In the genomic region with DNA sequence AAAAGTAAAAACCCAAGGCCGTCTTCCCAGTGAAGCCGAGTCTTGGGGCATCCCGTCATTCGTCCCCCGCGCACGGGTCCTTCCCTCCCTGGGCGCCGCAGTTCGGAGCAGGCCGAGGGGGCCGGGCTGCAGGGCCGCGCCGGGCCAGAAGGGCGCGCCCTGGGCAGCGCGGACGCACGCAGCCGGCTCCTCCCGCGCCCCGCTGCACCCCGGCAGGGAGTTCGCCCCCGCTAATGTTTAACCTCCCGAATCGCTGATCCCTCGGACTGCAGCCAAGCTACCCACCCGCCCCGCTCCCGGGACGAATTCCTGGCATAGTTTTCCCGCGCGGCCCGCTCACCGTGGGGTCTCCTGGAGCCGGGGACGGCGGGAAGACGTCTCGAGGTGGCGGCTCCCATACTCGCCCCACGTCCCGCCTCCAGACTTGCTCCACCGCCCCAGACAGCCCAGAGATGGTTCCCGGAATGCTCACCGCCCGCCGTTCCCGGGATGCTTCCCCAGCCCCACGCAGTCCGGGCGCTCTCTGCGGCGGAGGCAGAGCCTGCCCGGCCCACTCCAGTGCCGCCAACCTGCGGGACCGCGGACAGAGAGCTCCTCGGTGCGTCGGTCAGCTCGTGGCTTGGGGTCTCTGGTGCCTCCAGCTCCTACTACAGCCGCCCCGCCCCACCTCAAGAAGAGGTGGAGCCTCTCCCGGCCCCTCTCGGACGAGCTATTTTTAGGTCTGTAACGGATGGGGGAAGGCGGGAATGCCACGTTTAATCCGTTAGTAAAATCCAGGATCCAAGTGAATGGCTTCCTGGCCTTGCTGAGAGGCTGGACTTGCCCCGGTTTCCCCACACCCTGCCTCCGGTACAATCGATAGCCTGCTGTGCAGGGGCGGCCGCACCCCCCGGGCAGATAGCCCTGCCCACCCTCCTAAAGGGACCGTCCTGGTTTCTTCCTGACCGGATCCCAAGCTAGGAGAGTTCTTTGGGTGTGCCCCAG, we compare ENCODE assay signal across 1 cellular context.
A peak's percentile ranks its signal among the peaks of the same experiment; 100 is the strongest.
TF ChIP-seq lines count a peak whose summit lies in the region.

A gene with protein sequence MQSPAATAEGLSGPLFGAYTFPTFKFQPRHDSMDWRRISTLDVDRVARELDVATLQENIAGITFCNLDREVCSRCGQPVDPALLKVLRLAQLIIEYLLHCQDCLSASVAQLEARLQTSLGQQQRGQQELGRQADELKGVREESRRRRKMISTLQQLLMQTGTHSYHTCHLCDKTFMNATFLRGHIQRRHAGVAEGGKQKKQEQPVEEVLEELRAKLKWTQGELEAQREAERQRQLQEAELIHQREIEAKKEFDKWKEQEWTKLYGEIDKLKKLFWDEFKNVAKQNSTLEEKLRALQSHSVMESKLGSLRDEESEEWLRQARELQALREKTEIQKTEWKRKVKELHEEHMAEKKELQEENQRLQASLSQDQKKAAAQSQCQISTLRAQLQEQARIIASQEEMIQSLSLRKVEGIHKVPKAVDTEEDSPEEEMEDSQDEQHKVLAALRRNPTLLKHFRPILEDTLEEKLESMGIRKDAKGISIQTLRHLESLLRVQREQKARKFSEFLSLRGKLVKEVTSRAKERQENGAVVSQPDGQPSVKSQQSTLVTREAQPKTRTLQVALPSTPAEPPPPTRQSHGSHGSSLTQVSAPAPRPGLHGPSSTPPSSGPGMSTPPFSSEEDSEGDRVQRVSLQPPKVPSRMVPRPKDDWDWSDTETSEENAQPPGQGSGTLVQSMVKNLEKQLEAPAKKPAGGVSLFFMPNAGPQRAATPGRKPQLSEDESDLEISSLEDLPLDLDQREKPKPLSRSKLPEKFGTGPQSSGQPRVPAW (minus strand): TSS at position 621 of the 984 bp plus-strand sequence. CDS start 11,637 bp downstream, outside the sequence.

TF ChIP-seq in IMR-90, 13 proteins besides CTCF, POLR2A, EP300 and RAD21:
- TF ChIP-seq FOS (IDR thresholded peaks at IDR 0.05; ENCODE audit: low read depth, low read length) (no peak), RCOR1 (IDR thresholded peaks at IDR 0.05; ENCODE audit: insufficient replicate concordance, low read length) (peak; percentile 41), MAZ (IDR thresholded peaks at IDR 0.05; ENCODE audit: borderline replicate concordance, low read depth, low read length) (peak; percentile 34; the same call in 1 of the 2 replicates), USF2 (IDR thresholded peaks at IDR 0.05; ENCODE audit: low read depth, low read length) (no peak), SMC3 (IDR thresholded peaks at IDR 0.05; ENCODE audit: low read depth, low read length) (no peak; the same call in 1 of the 2 replicates), CHD1 (IDR thresholded peaks at IDR 0.05; ENCODE audit: low read depth, low read length) (no peak), MXI1 (IDR thresholded peaks at IDR 0.05; ENCODE audit: borderline replicate concordance, low read depth, low read length) (peak; percentile 35; the same call in 1 of the 2 replicates), NFE2L2 (IDR thresholded peaks at IDR 0.05; ENCODE audit: low read depth, low read length) (no peak), MAFK (IDR thresholded peaks at IDR 0.05; ENCODE audit: low read depth, low read length) (no peak), CEBPB (IDR thresholded peaks at IDR 0.05; ENCODE audit: low read depth, low read length) (no peak), RFX5 (IDR thresholded peaks at IDR 0.05; ENCODE audit: low read depth, low read length) (no peak), ELK1 (IDR thresholded peaks at IDR 0.05; ENCODE audit: borderline replicate concordance, low read depth, low read length) (no peak), BHLHE40 (IDR thresholded peaks at IDR 0.05; ENCODE audit: low read depth, low read length) (peak; percentile 35; the same call in 1 of the 2 replicates)
